1 cellular context compared by ENCODE assay signal in genomic region chr16:85158702-85159225, GRCh38.
TF ChIP-seq lines count a peak whose summit lies in the region.

No MANE protein-coding gene starts in this region.

TF ChIP-seq in HepG2, 621 proteins besides CTCF, POLR2A, EP300 and RAD21 (continues in another document):
- TF ChIP-seq ZNF616 (CRISPR knock-in tag; IDR thresholded peaks at IDR 0.05; ENCODE audit: low read depth): no peak
- no peak for TF ChIP-seq MIER3 (CRISPR knock-in tag; IDR thresholded peaks at IDR 0.05; ENCODE audit: borderline replicate concordance)
- no peak for TF ChIP-seq ZFP37 (CRISPR knock-in tag; IDR thresholded peaks at IDR 0.05; ENCODE audit: borderline replicate concordance)
- no peak for TF ChIP-seq KMT2B (CRISPR knock-in tag; IDR thresholded peaks at IDR 0.05)
- TF ChIP-seq SIX1 (CRISPR knock-in tag; IDR thresholded peaks at IDR 0.05; ENCODE audit: borderline replicate concordance): no peak
- no peak for TF ChIP-seq TAF15 (IDR thresholded peaks at IDR 0.05; ENCODE audit: low read depth, low read length, poor library complexity, severe bottlenecking)
- TF ChIP-seq ZBTB42 (CRISPR knock-in tag; IDR thresholded peaks at IDR 0.05): no peak
- no peak for TF ChIP-seq ZNF607 (CRISPR knock-in tag; IDR thresholded peaks at IDR 0.05; ENCODE audit: borderline replicate concordance)
- no peak for TF ChIP-seq BCL6 (CRISPR knock-in tag; IDR thresholded peaks at IDR 0.05)
- TF ChIP-seq ZNF781 (CRISPR knock-in tag; IDR thresholded peaks at IDR 0.05; ENCODE audit: borderline replicate concordance, not compliant biosample characterization): peak; percentile 9
- no peak for TF ChIP-seq ZNF276 (CRISPR knock-in tag; IDR thresholded peaks at IDR 0.05; ENCODE audit: low read depth)
- TF ChIP-seq THAP7 (CRISPR knock-in tag; IDR thresholded peaks at IDR 0.05): no peak
- no peak; the same call in 1 of the 2 replicates for TF ChIP-seq STAT6 (CRISPR knock-in tag; IDR thresholded peaks at IDR 0.05; ENCODE audit: borderline replicate concordance)
- no peak for TF ChIP-seq ZNF766 (CRISPR knock-in tag; IDR thresholded peaks at IDR 0.05; ENCODE audit: borderline replicate concordance)
- peak; percentile 34; the same call in 1 of the 2 replicates for TF ChIP-seq HNF1B (CRISPR knock-in tag; IDR thresholded peaks at IDR 0.05)
- no peak for TF ChIP-seq ZNF280D (CRISPR knock-in tag; IDR thresholded peaks at IDR 0.05)
- no peak for TF ChIP-seq HNF4G (IDR thresholded peaks at IDR 0.05; ENCODE audit: borderline replicate concordance, low read depth, low read length)
- TF ChIP-seq HNF4G (CRISPR knock-in tag; IDR thresholded peaks at IDR 0.05; ENCODE audit: borderline replicate concordance, low read depth): no peak
- no peak for TF ChIP-seq RELA (CRISPR knock-in tag; IDR thresholded peaks at IDR 0.05)
- no peak for TF ChIP-seq FOXP1 (IDR thresholded peaks at IDR 0.05)
- TF ChIP-seq FOXP1 (CRISPR knock-in tag; IDR thresholded peaks at IDR 0.05): no peak
- TF ChIP-seq U2AF2 (IDR thresholded peaks at IDR 0.05; ENCODE audit: low read depth, low read length): no peak
- TF ChIP-seq TEAD3 (CRISPR knock-in tag; optimal IDR thresholded peaks at IDR 0.05; ENCODE audit: borderline replicate concordance): no peak
- no peak; the same call in none of the 2 replicates for TF ChIP-seq ZSCAN29 (CRISPR knock-in tag; conservative IDR thresholded peaks at IDR 0.05)
- no peak for TF ChIP-seq PHF20 (CRISPR knock-in tag; IDR thresholded peaks at IDR 0.05)
- TF ChIP-seq TBX3 (IDR thresholded peaks at IDR 0.05; ENCODE audit: borderline replicate concordance): no peak
- TF ChIP-seq ZHX2 (IDR thresholded peaks at IDR 0.05; ENCODE audit: low read depth): no peak
- TF ChIP-seq ZHX2 (CRISPR knock-in tag; IDR thresholded peaks at IDR 0.05; ENCODE audit: borderline replicate concordance): no peak
- no peak for TF ChIP-seq PBX2 (CRISPR knock-in tag; IDR thresholded peaks at IDR 0.05)
- TF ChIP-seq ZBTB26 (CRISPR knock-in tag; IDR thresholded peaks at IDR 0.05; ENCODE audit: borderline replicate concordance): no peak
- peak; percentile 15; the same call in 1 of the 2 replicates for TF ChIP-seq ZNF230 (CRISPR knock-in tag; IDR thresholded peaks at IDR 0.05)
- TF ChIP-seq HOXD1 (CRISPR knock-in tag; IDR thresholded peaks at IDR 0.05): no peak
- TF ChIP-seq TMF1 (CRISPR knock-in tag; IDR thresholded peaks at IDR 0.05; ENCODE audit: low read depth): no peak
- no peak for TF ChIP-seq TAF1 (CRISPR knock-in tag; IDR thresholded peaks at IDR 0.05)
- no peak for TF ChIP-seq RBM22 (optimal IDR thresholded peaks at IDR 0.05; ENCODE audit: low read length)
- TF ChIP-seq POGZ (CRISPR knock-in tag; IDR thresholded peaks at IDR 0.05): no peak; the same call in 1 of the 2 replicates
- no peak for TF ChIP-seq HIVEP1 (CRISPR knock-in tag; IDR thresholded peaks at IDR 0.05)
- TF ChIP-seq ETV6 (CRISPR knock-in tag; conservative IDR thresholded peaks at IDR 0.05): no peak; the same call in 1 of the 2 replicates
- TF ChIP-seq PHF8 (CRISPR knock-in tag; IDR thresholded peaks at IDR 0.05): no peak
- TF ChIP-seq ZNF530 (CRISPR knock-in tag; IDR thresholded peaks at IDR 0.05; ENCODE audit: low read depth): no peak
- TF ChIP-seq CREB3 (CRISPR knock-in tag; IDR thresholded peaks at IDR 0.05): no peak
- no peak for TF ChIP-seq CEBPB (IDR thresholded peaks at IDR 0.05; ENCODE audit: borderline replicate concordance, low read depth, low read length)
- peak; percentile 70; the same call in 1 of the 2 replicates for TF ChIP-seq SETDB1 (CRISPR knock-in tag; IDR thresholded peaks at IDR 0.05; ENCODE audit: borderline replicate concordance)
- TF ChIP-seq KDM5B (CRISPR knock-in tag; IDR thresholded peaks at IDR 0.05; ENCODE audit: borderline replicate concordance): no peak
- TF ChIP-seq TEF (CRISPR knock-in tag; IDR thresholded peaks at IDR 0.05): no peak
